1 cellular context compared by ENCODE assay signal in the genomic region with DNA sequence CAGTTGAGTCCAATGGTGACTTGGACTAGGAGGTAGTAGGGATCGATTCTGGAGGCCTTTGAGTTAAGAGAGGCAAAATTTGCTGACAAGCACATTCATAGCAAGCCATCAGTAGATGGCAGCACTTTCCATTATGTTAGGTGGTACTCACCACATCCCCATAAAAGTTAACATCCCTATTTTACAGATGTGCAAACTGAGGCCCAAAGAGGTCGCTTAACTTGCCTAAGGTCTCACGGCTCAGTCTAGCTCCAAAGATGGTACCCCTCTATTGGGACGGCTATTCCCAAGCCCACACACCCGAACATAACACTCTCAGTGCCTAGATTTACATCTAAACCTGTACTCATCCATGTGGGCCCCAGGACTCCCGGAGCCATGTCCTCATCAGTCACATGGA.
A peak's percentile ranks its signal among the peaks of the same experiment; 100 is the strongest.
TF ChIP-seq lines count a peak whose summit lies in the region.

No MANE protein-coding gene starts in this region.

TF ChIP-seq in H1, 55 proteins besides CTCF, POLR2A, EP300 and RAD21:
- TF ChIP-seq MAFK (IDR thresholded peaks at IDR 0.05; ENCODE audit: low read depth, low read length) (peak; percentile 94), KDM1A (IDR thresholded peaks at IDR 0.05; ENCODE audit: borderline replicate concordance, low read length) (peak; percentile 98), BRCA1 (IDR thresholded peaks at IDR 0.05; ENCODE audit: low read depth, low read length) (no peak), HDAC2 (IDR thresholded peaks at IDR 0.05; ENCODE audit: borderline replicate concordance in 1 of 2, low read depth in 2 of 2, low read length in 2 of 2) (peak in 1 of 2 experiments; percentile 93; a peak in 1 of 4 replicates), BCL11A (IDR thresholded peaks at IDR 0.05; ENCODE audit: low read depth in 2 of 2, low read length in 2 of 2) (no peak)
